In the genomic region with DNA sequence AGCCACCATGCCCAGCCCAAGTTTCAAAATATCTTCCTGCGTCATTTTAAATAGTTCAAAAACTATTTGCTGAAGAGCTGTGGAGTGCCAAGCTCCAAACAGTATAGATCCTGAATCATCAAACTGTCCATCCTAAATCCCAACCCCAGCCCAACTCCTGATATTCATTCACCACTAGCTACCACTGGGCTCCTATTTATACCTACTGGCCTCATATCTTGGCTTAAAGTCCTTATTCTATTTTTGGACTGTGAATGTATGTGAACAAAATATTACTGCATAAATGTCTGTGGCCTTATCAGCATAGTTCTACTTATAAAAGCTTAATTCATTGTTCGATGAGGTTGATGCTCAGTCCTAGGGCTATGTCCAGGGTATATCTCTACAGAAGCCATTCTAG, we compare ENCODE assay signal across 27 cellular contexts. TPM values are rescaled to one million over a fixed set of nuclear protein-coding genes. Genes with fewer than 3 reads are reported as not detected.
"Had no signal": no experiment of that assay in that cellular context is flagged by ENCODE, and none has a peak within 500 bp of the region (broad histone marks: within the 10 kb centered on the region; RNA-seq: fewer than 3 reads in every experiment).

No MANE protein-coding gene starts in this region.

- H3K9me3 ChIP-seq: adrenal gland, ascending aorta, colonic mucosa, esophagus muscularis mucosa, pancreas, suprapubic skin, tibial nerve had no signal

- H3K4me3 Mint-ChIP-seq: activated B cell treated with CpG ODN at 0.5 μM for 24 hours; activated CD4-positive, alpha-beta memory T cell treated with anti-CD3 and anti-CD28 coated beads for 36 hours; central memory CD8-positive, alpha-beta T cell; effector memory CD8-positive, alpha-beta T cell; natural killer cell; stimulated activated naive CD8-positive, alpha-beta T cell treated with anti-CD3 and anti-CD28 coated beads, Interleukin-15, amount 100 ng/mL, for 72 hours; T-helper 17 cell had no signal

- H3K4me1 ChIP-seq: colonic mucosa had no signal

- ATAC-seq: effector memory CD8-positive, alpha-beta T cell; natural killer cell; pancreas; stimulated activated naive CD8-positive, alpha-beta T cell treated with anti-CD3 and anti-CD28 coated beads, Interleukin-15, amount 100 ng/mL, for 72 hours; T-helper 17 cell had no signal

- H3K9me3 Mint-ChIP-seq: activated B cell treated with CpG ODN at 0.5 μM for 24 hours; activated CD4-positive, alpha-beta memory T cell treated with anti-CD3 and anti-CD28 coated beads for 36 hours; central memory CD8-positive, alpha-beta T cell; effector memory CD8-positive, alpha-beta T cell; natural killer cell; stimulated activated naive CD8-positive, alpha-beta T cell treated with anti-CD3 and anti-CD28 coated beads, Interleukin-15, amount 100 ng/mL, for 72 hours had no signal

- DNase-seq: activated B cell treated with CpG ODN at 0.5 μM for 24 hours; activated CD4-positive, alpha-beta memory T cell treated with anti-CD3 and anti-CD28 coated beads for 36 hours; activated CD4-positive, alpha-beta T cell treated with anti-CD3 and anti-CD28 coated beads for 48 hours; activated gamma-delta T cell; activated naive CD4-positive, alpha-beta T cell treated with anti-CD3 and anti-CD28 coated beads, Interleukin-2, amount 50 U/mL, for 16 hours; activated T-cell treated with anti-CD3 and anti-CD28 coated beads for 4 hours; adrenal gland; brain microvascular endothelial cell; colonic mucosa; dorsolateral prefrontal cortex; effector memory CD8-positive, alpha-beta T cell; natural killer cell; pancreas; stimulated activated CD4-positive, alpha-beta T cell treated with anti-CD3 and anti-CD28 coated beads, Interleukin-12 subunit alpha, Interleukin-12 subunit beta, amount 100 ng/mL, for 4 hours; stimulated activated CD4-positive, alpha-beta T cell treated with anti-CD3 and anti-CD28 coated beads, Interleukin-4, amount 100 ng/mL, for 4 hours; stimulated activated naive CD8-positive, alpha-beta T cell treated with anti-CD3 and anti-CD28 coated beads, Interleukin-15, amount 100 ng/mL, for 72 hours; SW 1271; T-helper 17 cell had no signal

- H3K27me3 ChIP-seq: adrenal gland, ascending aorta, brain microvascular endothelial cell, colonic mucosa, dorsolateral prefrontal cortex, esophagus muscularis mucosa, pancreas, suprapubic skin, tibial nerve had no signal

- H3K27me3 Mint-ChIP-seq: activated B cell treated with CpG ODN at 0.5 μM for 24 hours; activated CD4-positive, alpha-beta memory T cell treated with anti-CD3 and anti-CD28 coated beads for 36 hours; central memory CD8-positive, alpha-beta T cell; effector memory CD8-positive, alpha-beta T cell; stimulated activated naive CD8-positive, alpha-beta T cell treated with anti-CD3 and anti-CD28 coated beads, Interleukin-15, amount 100 ng/mL, for 72 hours; T-helper 17 cell had no signal

- H3K27ac ChIP-seq: adrenal gland, ascending aorta, brain microvascular endothelial cell, colonic mucosa, dorsolateral prefrontal cortex, esophagus muscularis mucosa, pancreas, SK-N-MC, suprapubic skin, tibial nerve had no signal

- H3K4me3 ChIP-seq: adrenal gland, ascending aorta, colonic mucosa, dorsolateral prefrontal cortex, esophagus muscularis mucosa, lung, pancreas, SK-N-MC, suprapubic skin, tibial nerve had no signal

- H3K27ac Mint-ChIP-seq: activated B cell treated with CpG ODN at 0.5 μM for 24 hours; activated CD4-positive, alpha-beta memory T cell treated with anti-CD3 and anti-CD28 coated beads for 36 hours; natural killer cell; stimulated activated naive CD8-positive, alpha-beta T cell treated with anti-CD3 and anti-CD28 coated beads, Interleukin-15, amount 100 ng/mL, for 72 hours; T-helper 17 cell had no signal

RNA-seq across cellular contexts. Expression of gene PKLR, which starts 33.9 kb away (rescaled TPM):
- total RNA-seq: activated CD4-positive, alpha-beta memory T cell treated with anti-CD3 and anti-CD28 coated beads for 36 hours; ascending aorta; esophagus muscularis mucosa; frontal cortex; T-helper 17 cell; urinary bladder had no signal
- polyA plus RNA-seq: urinary bladder had no signal
